ENCODE assay signal across 12 cellular contexts in genomic region chr1:152460529-152460899, GRCh38. TPM values are rescaled to one million over a fixed set of nuclear protein-coding genes. Genes with fewer than 3 reads are reported as not detected.
A peak's percentile ranks its signal among the peaks of the same experiment; 100 is the strongest.
DNase-seq lines count a peak whose midpoint lies in the region; ATAC-seq and TF ChIP-seq lines count a peak whose summit lies in the region.
"Had no signal": no experiment of that assay in that cellular context is flagged by ENCODE, and none has a peak within 500 bp of the region (broad histone marks: within the 10 kb centered on the region; RNA-seq: fewer than 3 reads in every experiment).

No MANE protein-coding gene starts in this region.

- H3K36me3 Mint-ChIP-seq in T-helper 2 cell treated with Interferon-gamma antibody and Interleukin-4, amounts not matched to agents 5 μg/mL and 100 μg/mL, for 36 hours (ENCODE audit: low read depth): no peaks in the 10 kb centered on the region
- H3K36me3 Mint-ChIP-seq in memory B cell (no peaks in the 10 kb centered on the region), type B pancreatic cell (no peaks in the 10 kb centered on the region)
- no peaks in the 10 kb centered on the region for H3K36me3 Mint-ChIP-seq in activated CD8-positive, alpha-beta memory T cell treated with anti-CD3 and anti-CD28 coated beads, Interleukin-2, amount 10 ng/mL, durations not matched to agents 7 days and 5 days

- TF ChIP-seq CTCF in GM13977 (IDR thresholded peaks at IDR 0.05; ENCODE audit: extremely low read depth, insufficient read depth, missing control alignments): peak; percentile 5
- peak; percentile 39 for TF ChIP-seq CTCF in VCaP (conservative IDR thresholded peaks at IDR 0.05)
- TF ChIP-seq CTCF in type B pancreatic cell (conservative IDR thresholded peaks at IDR 0.05): no peak

- H3K27me3 Mint-ChIP-seq in T-helper 2 cell treated with Interferon-gamma antibody and Interleukin-4, amounts not matched to agents 5 μg/mL and 100 μg/mL, for 36 hours (ENCODE audit: low read depth): peaks cover 9% of the 10 kb centered on the region
- H3K27me3 Mint-ChIP-seq in memory B cell: no peaks in the 10 kb centered on the region
- peaks cover 17% of the 10 kb centered on the region for H3K27me3 Mint-ChIP-seq in activated CD8-positive, alpha-beta memory T cell treated with anti-CD3 and anti-CD28 coated beads, Interleukin-2, amount 10 ng/mL, durations not matched to agents 7 days and 5 days
- H3K27me3 Mint-ChIP-seq in type B pancreatic cell: no peaks in the 10 kb centered on the region

- no peaks in the 10 kb centered on the region for H3K9me3 Mint-ChIP-seq in T-helper 2 cell treated with Interferon-gamma antibody and Interleukin-4, amounts not matched to agents 5 μg/mL and 100 μg/mL, for 36 hours
- H3K9me3 Mint-ChIP-seq in memory B cell (no peaks in the 10 kb centered on the region), type B pancreatic cell (no peaks in the 10 kb centered on the region)
- no peaks in the 10 kb centered on the region for H3K9me3 Mint-ChIP-seq in activated CD8-positive, alpha-beta memory T cell treated with anti-CD3 and anti-CD28 coated beads, Interleukin-2, amount 10 ng/mL, durations not matched to agents 7 days and 5 days (ENCODE audit: low read depth)

- H3K27ac ChIP-seq in VCaP: no peak overlapping the region
- H3K27ac ChIP-seq: uterus had no signal

- peak overlapping the region; percentile 23 for H3K4me3 Mint-ChIP-seq in T-helper 2 cell treated with Interferon-gamma antibody and Interleukin-4, amounts not matched to agents 5 μg/mL and 100 μg/mL, for 36 hours
- H3K4me3 Mint-ChIP-seq in memory B cell (peak overlapping the region; percentile 73), type B pancreatic cell (no peak overlapping the region)
- no peak overlapping the region for H3K4me3 Mint-ChIP-seq in activated CD8-positive, alpha-beta memory T cell treated with anti-CD3 and anti-CD28 coated beads, Interleukin-2, amount 10 ng/mL, durations not matched to agents 7 days and 5 days

- no peak for DNase-seq in T-helper 2 cell treated with Interferon-gamma antibody and Interleukin-4, amounts not matched to agents 5 μg/mL and 100 μg/mL, for 36 hours (ENCODE audit: low spot score)
- DNase-seq in T-helper 2 cell: no peak
- no peak for DNase-seq in GM13977 (ENCODE audit: low spot score)
- DNase-seq in memory B cell (ENCODE audit: low spot score in 2 of 2): no peak
- no peak for DNase-seq in activated CD8-positive, alpha-beta memory T cell treated with anti-CD3 and anti-CD28 coated beads, Interleukin-2, amount 10 ng/mL, durations not matched to agents 7 days and 5 days
- no peak for DNase-seq in type B pancreatic cell (ENCODE audit: extremely low spot score, unreplicated experiment)
- DNase-seq: activated gamma-delta T cell, NCI-H1417 treated with DMSO at 0.1 percent for 48 hours had no signal

- no peak overlapping the region for H3K27ac Mint-ChIP-seq in T-helper 2 cell treated with Interferon-gamma antibody and Interleukin-4, amounts not matched to agents 5 μg/mL and 100 μg/mL, for 36 hours
- peak overlapping the region; percentile 86 for H3K27ac Mint-ChIP-seq in memory B cell
- no peak overlapping the region for H3K27ac Mint-ChIP-seq in activated CD8-positive, alpha-beta memory T cell treated with anti-CD3 and anti-CD28 coated beads, Interleukin-2, amount 10 ng/mL, durations not matched to agents 7 days and 5 days
- no peak overlapping the region for H3K27ac Mint-ChIP-seq in type B pancreatic cell

- in situ Hi-C loops in GM13977 (cut with MboI; ENCODE audit: low pct_unique_long_range_greater_than_20kb, low sequenced_read_pairs, unreplicated experiment): loop anchor here (25.0 kb wide), 1 partner anchor 398 kb away; no protein-coding TSS in a partner anchor

- ATAC-seq in memory B cell (ENCODE audit: low read depth): no peak
- ATAC-seq in HG03135 (IDR thresholded peaks at IDR 0.05; ENCODE audit: unreplicated experiment): no peak
- ATAC-seq in activated CD8-positive, alpha-beta memory T cell treated with anti-CD3 and anti-CD28 coated beads, Interleukin-2, amount 10 ng/mL, durations not matched to agents 7 days and 5 days: no peak

- peaks cover 23% of the 10 kb centered on the region for H3K4me1 Mint-ChIP-seq in T-helper 2 cell treated with Interferon-gamma antibody and Interleukin-4, amounts not matched to agents 5 μg/mL and 100 μg/mL, for 36 hours (ENCODE audit: low read depth)
- peaks cover 26% of the 10 kb centered on the region for H3K4me1 Mint-ChIP-seq in memory B cell
- H3K4me1 Mint-ChIP-seq in activated CD8-positive, alpha-beta memory T cell treated with anti-CD3 and anti-CD28 coated beads, Interleukin-2, amount 10 ng/mL, durations not matched to agents 7 days and 5 days: peaks cover 27% of the 10 kb centered on the region
- no peaks in the 10 kb centered on the region for H3K4me1 Mint-ChIP-seq in type B pancreatic cell (ENCODE audit: unreplicated experiment)

- CTCF ChIA-PET in activated CD8-positive, alpha-beta memory T cell treated with anti-CD3 and anti-CD28 coated beads, Interleukin-2, amount 10 ng/mL, durations not matched to agents 7 days and 5 days (lab: Charles Lee): interaction anchor here (0.8 to 3.5 kb wide), 12 partner anchors 9 to 425 kb away, joined by 3 to 164 read pairs (median 16); partner anchors contain the start of gene S100A11

RNA-seq across cellular contexts. Expression of gene CRNN, which starts 46.5 kb away (rescaled TPM):
- total RNA-seq in activated CD8-positive, alpha-beta memory T cell treated with anti-CD3 and anti-CD28 coated beads, Interleukin-2, amount 10 ng/mL, durations not matched to agents 7 days and 5 days: not detected
- not detected in 2 replicates for total RNA-seq in type B pancreatic cell (ENCODE audit: low replicate concordance)
- total RNA-seq: sciatic nerve had no signal

RNA-seq across cellular contexts. Expression of gene LCE5A, which starts 50.1 kb away (rescaled TPM):
- not detected for total RNA-seq in activated CD8-positive, alpha-beta memory T cell treated with anti-CD3 and anti-CD28 coated beads, Interleukin-2, amount 10 ng/mL, durations not matched to agents 7 days and 5 days
- not detected in 2 replicates for total RNA-seq in type B pancreatic cell (ENCODE audit: low replicate concordance)
- total RNA-seq: sciatic nerve, uterus had no signal

RNA-seq across cellular contexts. Expression of gene CRCT1, which starts 53.8 kb away (rescaled TPM):
- total RNA-seq in activated CD8-positive, alpha-beta memory T cell treated with anti-CD3 and anti-CD28 coated beads, Interleukin-2, amount 10 ng/mL, durations not matched to agents 7 days and 5 days: not detected
- total RNA-seq in type B pancreatic cell (ENCODE audit: low replicate concordance): not detected in 2 replicates
- total RNA-seq: sciatic nerve, uterus had no signal

Comparison
In these comparisons a context has a peak if more than half of its experiments do, and no peak if none do; other contexts are left out.
1. H3K4me3 Mint-ChIP-seq: peak in T-helper 2 cell treated with Interferon-gamma antibody and Interleukin-4, amounts not matched to agents 5 μg/mL and 100 μg/mL, for 36 hours (single experiment) and memory B cell (single experiment); none in activated CD8-positive, alpha-beta memory T cell treated with anti-CD3 and anti-CD28 coated beads, Interleukin-2, amount 10 ng/mL, durations not matched to agents 7 days and 5 days (single experiment) and type B pancreatic cell (single experiment).